ENCODE assay signal across 1 cellular context in genomic region chr14:72889366-72889765, GRCh38.
TF ChIP-seq lines count a peak whose summit lies in the region.

No MANE protein-coding gene starts in this region.

TF ChIP-seq in GM12878, 131 proteins besides CTCF, POLR2A, EP300 and RAD21 (continued from another document):
- no peak for TF ChIP-seq EED (IDR thresholded peaks at IDR 0.05; ENCODE audit: low read depth)
